In genomic region chr17:47789611-47790520, GRCh38 we compare ENCODE assay signal across 8 cellular contexts. TPM values are rescaled to one million over a fixed set of nuclear protein-coding genes. Genes with fewer than 3 reads are reported as not detected.
DNase-seq lines count a peak whose midpoint lies in the region; ATAC-seq and TF ChIP-seq lines count a peak whose summit lies in the region.

No MANE protein-coding gene starts in this region.

- WGBS in right cardiac atrium, result 2% methylated on average over 69 of the region's 69 CpGs

- DNase-seq in AG09319 (ENCODE audit: extremely low read depth, low read depth) (no peak), HFFc6 (peak; percentile 19), RPMI8226 (peak; percentile 65), right cardiac atrium (peak; percentile 60 to 82 (median 75)), retinal pigment epithelial cell (ENCODE audit: low read depth) (no peak)
- DNase-seq in activated naive CD8-positive, alpha-beta T cell treated with anti-CD3 and anti-CD28 coated beads, Interleukin-2, amount 50 U/mL, for 24 hours, result peak; percentile 70

- intact Hi-C loops in right cardiac atrium (cut with DNase I), result loop anchor here in 2 of 4 donors (10.0 kb wide), 2 partner anchors 85 to 125 kb away; no protein-coding TSS in a partner anchor

- TF ChIP-seq CTCF in AG09319 (IDR thresholded peaks at IDR 0.05; ENCODE audit: low read depth, low read length) (peak; percentile 55), HFFc6 (IDR thresholded peaks at IDR 0.05) (peak; percentile 67), retinal pigment epithelial cell (conservative IDR thresholded peaks at IDR 0.05; ENCODE audit: low read depth, low read length) (peak; percentile 49)

- H3K27me3 Mint-ChIP-seq in HFFc6 (ENCODE audit: insufficient read depth), result peaks cover 50% of the 10 kb centered on the region
- H3K27me3 Mint-ChIP-seq in activated naive CD8-positive, alpha-beta T cell treated with anti-CD3 and anti-CD28 coated beads, Interleukin-2, amount 50 U/mL, for 24 hours, result peaks cover 73% of the 10 kb centered on the region

- peaks cover 4% of the 10 kb centered on the region; the same call in 1 of the 2 replicates for H3K4me1 Mint-ChIP-seq in HFFc6 (ENCODE audit: low read depth)
- H3K4me1 Mint-ChIP-seq in activated naive CD8-positive, alpha-beta T cell treated with anti-CD3 and anti-CD28 coated beads, Interleukin-2, amount 50 U/mL, for 24 hours, result peaks cover 9% of the 10 kb centered on the region

- no peaks in the 10 kb centered on the region for H3K36me3 Mint-ChIP-seq in HFFc6 (ENCODE audit: low read depth)
- no peaks in the 10 kb centered on the region for H3K36me3 Mint-ChIP-seq in activated naive CD8-positive, alpha-beta T cell treated with anti-CD3 and anti-CD28 coated beads, Interleukin-2, amount 50 U/mL, for 24 hours (ENCODE audit: low read depth)

- H3K9me3 ChIP-seq in right cardiac atrium (ENCODE audit: control insufficient read depth, low read length), result no peaks in the 10 kb centered on the region

- H3K4me3 ChIP-seq in right cardiac atrium (ENCODE audit: low read length) (peak overlapping the region; percentile 34), retinal pigment epithelial cell (ENCODE audit: low read length) (no peak overlapping the region)

- no peaks in the 10 kb centered on the region for H3K9me3 Mint-ChIP-seq in HFFc6
- no peaks in the 10 kb centered on the region for H3K9me3 Mint-ChIP-seq in activated naive CD8-positive, alpha-beta T cell treated with anti-CD3 and anti-CD28 coated beads, Interleukin-2, amount 50 U/mL, for 24 hours

- H3K27ac ChIP-seq in right cardiac atrium (ENCODE audit: low read length), result no peak overlapping the region

- ATAC-seq in activated naive CD8-positive, alpha-beta T cell treated with anti-CD3 and anti-CD28 coated beads, Interleukin-2, amount 50 U/mL, for 24 hours, result peak; percentile 95
- ATAC-seq in right cardiac atrium, result peak; percentile 92 to 97
- ATAC-seq in GM18505 (IDR thresholded peaks at IDR 0.05; ENCODE audit: unreplicated experiment), result no peak
- ATAC-seq in GM18867 (IDR thresholded peaks at IDR 0.05; ENCODE audit: unreplicated experiment), result no peak

- TF ChIP-seq POLR2A in GM18505 (IDR thresholded peaks at IDR 0.05; ENCODE audit: borderline replicate concordance, extremely low read depth, insufficient read depth, insufficient read length), result no peak

- H3K4me3 Mint-ChIP-seq in HFFc6, result peak overlapping the region; percentile 59
- peak overlapping the region; percentile 72 for H3K4me3 Mint-ChIP-seq in activated naive CD8-positive, alpha-beta T cell treated with anti-CD3 and anti-CD28 coated beads, Interleukin-2, amount 50 U/mL, for 24 hours

- no peaks in the 10 kb centered on the region for H3K27me3 ChIP-seq in right cardiac atrium (ENCODE audit: control insufficient read depth, insufficient read depth)

- H3K27ac Mint-ChIP-seq in HFFc6, result no peak overlapping the region
- no peak overlapping the region for H3K27ac Mint-ChIP-seq in activated naive CD8-positive, alpha-beta T cell treated with anti-CD3 and anti-CD28 coated beads, Interleukin-2, amount 50 U/mL, for 24 hours

- no peaks in the 10 kb centered on the region for H3K4me1 ChIP-seq in right cardiac atrium (ENCODE audit: control insufficient read depth, insufficient read depth, low read length)

RNA-seq across cellular contexts. Expression of gene OSBPL7, which starts 31.7 kb away (rescaled TPM):
- 10 to 100 TPM in 2 of 6 experiments, 1 to 10 TPM in 4; 7.0 to 10.7 (median 9.2) TPM for total RNA-seq in HFFc6 (2021; fragmentation: NEBNext Ultra II Directional; extraction: Animal tissue kit (Norgen Biotek cat#: 25700))
- 10 to 100 TPM in 1 of 4 donors, 1 to 10 TPM in 3; 6.4 to 11.1 (median 8.5) TPM for total RNA-seq in right cardiac atrium
- polyA plus RNA-seq in right cardiac atrium, result 5.3 TPM

RNA-seq across cellular contexts. Expression of gene MRPL10, which starts 41.5 kb away (rescaled TPM):
- 10 to 100 TPM; 39.4 to 48.0 (median 43.7) TPM for total RNA-seq in HFFc6 (2021; fragmentation: NEBNext Ultra II Directional; extraction: Animal tissue kit (Norgen Biotek cat#: 25700))
- 10 to 100 TPM; 37.7 to 52.3 (median 46.6) TPM for total RNA-seq in right cardiac atrium
- polyA plus RNA-seq in right cardiac atrium, result 48.0 TPM

RNA-seq across cellular contexts. Expression of gene LRRC46, which starts 41.6 kb away (rescaled TPM):
- total RNA-seq in HFFc6 (2021; fragmentation: NEBNext Ultra II Directional; extraction: Animal tissue kit (Norgen Biotek cat#: 25700)), result 1 to 10 TPM in 1 of 6 experiments, under 1 TPM in 5; 0.41 to 1.1 (median 0.83) TPM
- total RNA-seq in right cardiac atrium, result under 1 TPM in 3 of 4 donors, not detected in 1; 0.38 to 0.48 (median 0.43) TPM
- 0.29 TPM for polyA plus RNA-seq in right cardiac atrium

RNA-seq across cellular contexts. Expression of gene SCRN2, which starts 51.2 kb away (rescaled TPM):
- 10 to 100 TPM; 33.9 to 46.6 (median 39.1) TPM for total RNA-seq in HFFc6 (2021; fragmentation: NEBNext Ultra II Directional; extraction: Animal tissue kit (Norgen Biotek cat#: 25700))
- total RNA-seq in right cardiac atrium, result 10 to 100 TPM; 36.6 to 51.8 (median 40.9) TPM
- polyA plus RNA-seq in right cardiac atrium, result 62.3 TPM

RNA-seq across cellular contexts. Expression of gene TBX21, which starts 56.8 kb away (rescaled TPM):
- total RNA-seq in HFFc6 (2021; fragmentation: NEBNext Ultra II Directional; extraction: Animal tissue kit (Norgen Biotek cat#: 25700)), result not detected
- under 1 TPM in 3 of 4 donors, not detected in 1; 0.14 to 0.60 (median 0.38) TPM for total RNA-seq in right cardiac atrium
- polyA plus RNA-seq in right cardiac atrium, result 0.14 TPM

Comparison
In these comparisons a context has a peak if more than half of its experiments do, and no peak if none do; other contexts are left out.
1. DNase-seq: peak in HFFc6 (single experiment), RPMI8226 (single experiment), activated naive CD8-positive, alpha-beta T cell treated with anti-CD3 and anti-CD28 coated beads, Interleukin-2, amount 50 U/mL, for 24 hours (single experiment) and right cardiac atrium (3 of 3); none in AG09319 (single experiment) and retinal pigment epithelial cell (single experiment).
2. ATAC-seq: peak in activated naive CD8-positive, alpha-beta T cell treated with anti-CD3 and anti-CD28 coated beads, Interleukin-2, amount 50 U/mL, for 24 hours (single experiment) and right cardiac atrium (2 of 2); none in GM18505 (single experiment) and GM18867 (single experiment).
3. Peak in every context shown above with its lines, with median percentiles within 50 percentile points of each other: CTCF ChIP-seq.